In the genomic region with DNA sequence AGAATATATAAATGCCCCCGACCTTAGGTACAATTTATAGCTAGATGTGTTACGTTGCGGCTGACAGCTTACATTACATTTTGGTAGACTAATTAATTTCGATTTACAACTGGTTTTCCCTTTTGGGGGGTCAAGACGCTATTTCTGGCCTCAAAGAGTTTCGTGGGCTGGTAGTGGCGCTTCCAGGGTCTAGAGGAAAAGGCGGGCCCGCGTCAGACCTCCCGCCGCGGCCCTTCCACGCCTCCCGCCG, we compare ENCODE assay signal across 1 cellular context.
TF ChIP-seq lines count a peak whose summit lies in the region.

No MANE protein-coding gene starts in this region.

TF ChIP-seq in HepG2, 621 proteins besides CTCF, POLR2A, EP300 and RAD21:
- TF ChIP-seq ZNF230 (CRISPR knock-in tag; IDR thresholded peaks at IDR 0.05), result no peak
- TF ChIP-seq ETV6 (CRISPR knock-in tag; conservative IDR thresholded peaks at IDR 0.05), result no peak
- TF ChIP-seq ZFY (CRISPR knock-in tag; IDR thresholded peaks at IDR 0.05), result no peak; the same call in 1 of the 2 replicates
- TF ChIP-seq ZSCAN31 (CRISPR knock-in tag; IDR thresholded peaks at IDR 0.05; ENCODE audit: low read depth), result peak; percentile 63; the same call in 1 of the 2 replicates
- TF ChIP-seq JDP2 (CRISPR knock-in tag; IDR thresholded peaks at IDR 0.05; ENCODE audit: borderline replicate concordance), result no peak
- TF ChIP-seq NFKBIZ (CRISPR knock-in tag; IDR thresholded peaks at IDR 0.05), result no peak
- TF ChIP-seq, protein P1, sequence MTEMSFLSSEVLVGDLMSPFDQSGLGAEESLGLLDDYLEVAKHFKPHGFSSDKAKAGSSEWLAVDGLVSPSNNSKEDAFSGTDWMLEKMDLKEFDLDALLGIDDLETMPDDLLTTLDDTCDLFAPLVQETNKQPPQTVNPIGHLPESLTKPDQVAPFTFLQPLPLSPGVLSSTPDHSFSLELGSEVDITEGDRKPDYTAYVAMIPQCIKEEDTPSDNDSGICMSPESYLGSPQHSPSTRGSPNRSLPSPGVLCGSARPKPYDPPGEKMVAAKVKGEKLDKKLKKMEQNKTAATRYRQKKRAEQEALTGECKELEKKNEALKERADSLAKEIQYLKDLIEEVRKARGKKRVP (CRISPR knock-in tag; IDR thresholded peaks at IDR 0.05), result no peak
- TF ChIP-seq, protein P2, sequence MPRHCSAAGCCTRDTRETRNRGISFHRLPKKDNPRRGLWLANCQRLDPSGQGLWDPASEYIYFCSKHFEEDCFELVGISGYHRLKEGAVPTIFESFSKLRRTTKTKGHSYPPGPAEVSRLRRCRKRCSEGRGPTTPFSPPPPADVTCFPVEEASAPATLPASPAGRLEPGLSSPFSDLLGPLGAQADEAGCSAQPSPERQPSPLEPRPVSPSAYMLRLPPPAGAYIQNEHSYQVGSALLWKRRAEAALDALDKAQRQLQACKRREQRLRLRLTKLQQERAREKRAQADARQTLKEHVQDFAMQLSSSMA (CRISPR knock-in tag; IDR thresholded peaks at IDR 0.05), result 0 out of 2 replicates have a peak, but pooled peaks have one; percentile 22
- TF ChIP-seq GFI1 (CRISPR knock-in tag; IDR thresholded peaks at IDR 0.05; ENCODE audit: borderline replicate concordance), result no peak
- no peak for TF ChIP-seq GLI4 (CRISPR knock-in tag; IDR thresholded peaks at IDR 0.05; ENCODE audit: borderline replicate concordance)
- TF ChIP-seq PRPF4 (IDR thresholded peaks at IDR 0.05; ENCODE audit: low read depth, low read length, poor library complexity, severe bottlenecking), result no peak
- peak; percentile 30; the same call in 1 of the 2 replicates for TF ChIP-seq DNMT1 (CRISPR knock-in tag; IDR thresholded peaks at IDR 0.05)
- TF ChIP-seq ZNF326 (CRISPR knock-in tag; IDR thresholded peaks at IDR 0.05; ENCODE audit: borderline replicate concordance), result no peak
- TF ChIP-seq, protein P3, sequence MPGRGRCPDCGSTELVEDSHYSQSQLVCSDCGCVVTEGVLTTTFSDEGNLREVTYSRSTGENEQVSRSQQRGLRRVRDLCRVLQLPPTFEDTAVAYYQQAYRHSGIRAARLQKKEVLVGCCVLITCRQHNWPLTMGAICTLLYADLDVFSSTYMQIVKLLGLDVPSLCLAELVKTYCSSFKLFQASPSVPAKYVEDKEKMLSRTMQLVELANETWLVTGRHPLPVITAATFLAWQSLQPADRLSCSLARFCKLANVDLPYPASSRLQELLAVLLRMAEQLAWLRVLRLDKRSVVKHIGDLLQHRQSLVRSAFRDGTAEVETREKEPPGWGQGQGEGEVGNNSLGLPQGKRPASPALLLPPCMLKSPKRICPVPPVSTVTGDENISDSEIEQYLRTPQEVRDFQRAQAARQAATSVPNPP (CRISPR knock-in tag; IDR thresholded peaks at IDR 0.05), result no peak
- TF ChIP-seq ZNF121 (CRISPR knock-in tag; IDR thresholded peaks at IDR 0.05), result no peak
- TF ChIP-seq, protein P4, sequence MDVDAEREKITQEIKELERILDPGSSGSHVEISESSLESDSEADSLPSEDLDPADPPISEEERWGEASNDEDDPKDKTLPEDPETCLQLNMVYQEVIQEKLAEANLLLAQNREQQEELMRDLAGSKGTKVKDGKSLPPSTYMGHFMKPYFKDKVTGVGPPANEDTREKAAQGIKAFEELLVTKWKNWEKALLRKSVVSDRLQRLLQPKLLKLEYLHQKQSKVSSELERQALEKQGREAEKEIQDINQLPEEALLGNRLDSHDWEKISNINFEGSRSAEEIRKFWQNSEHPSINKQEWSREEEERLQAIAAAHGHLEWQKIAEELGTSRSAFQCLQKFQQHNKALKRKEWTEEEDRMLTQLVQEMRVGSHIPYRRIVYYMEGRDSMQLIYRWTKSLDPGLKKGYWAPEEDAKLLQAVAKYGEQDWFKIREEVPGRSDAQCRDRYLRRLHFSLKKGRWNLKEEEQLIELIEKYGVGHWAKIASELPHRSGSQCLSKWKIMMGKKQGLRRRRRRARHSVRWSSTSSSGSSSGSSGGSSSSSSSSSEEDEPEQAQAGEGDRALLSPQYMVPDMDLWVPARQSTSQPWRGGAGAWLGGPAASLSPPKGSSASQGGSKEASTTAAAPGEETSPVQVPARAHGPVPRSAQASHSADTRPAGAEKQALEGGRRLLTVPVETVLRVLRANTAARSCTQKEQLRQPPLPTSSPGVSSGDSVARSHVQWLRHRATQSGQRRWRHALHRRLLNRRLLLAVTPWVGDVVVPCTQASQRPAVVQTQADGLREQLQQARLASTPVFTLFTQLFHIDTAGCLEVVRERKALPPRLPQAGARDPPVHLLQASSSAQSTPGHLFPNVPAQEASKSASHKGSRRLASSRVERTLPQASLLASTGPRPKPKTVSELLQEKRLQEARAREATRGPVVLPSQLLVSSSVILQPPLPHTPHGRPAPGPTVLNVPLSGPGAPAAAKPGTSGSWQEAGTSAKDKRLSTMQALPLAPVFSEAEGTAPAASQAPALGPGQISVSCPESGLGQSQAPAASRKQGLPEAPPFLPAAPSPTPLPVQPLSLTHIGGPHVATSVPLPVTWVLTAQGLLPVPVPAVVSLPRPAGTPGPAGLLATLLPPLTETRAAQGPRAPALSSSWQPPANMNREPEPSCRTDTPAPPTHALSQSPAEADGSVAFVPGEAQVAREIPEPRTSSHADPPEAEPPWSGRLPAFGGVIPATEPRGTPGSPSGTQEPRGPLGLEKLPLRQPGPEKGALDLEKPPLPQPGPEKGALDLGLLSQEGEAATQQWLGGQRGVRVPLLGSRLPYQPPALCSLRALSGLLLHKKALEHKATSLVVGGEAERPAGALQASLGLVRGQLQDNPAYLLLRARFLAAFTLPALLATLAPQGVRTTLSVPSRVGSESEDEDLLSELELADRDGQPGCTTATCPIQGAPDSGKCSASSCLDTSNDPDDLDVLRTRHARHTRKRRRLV (CRISPR knock-in tag; IDR thresholded peaks at IDR 0.05), result 0 out of 2 replicates have a peak, but pooled peaks have one; percentile 45
- no peak for TF ChIP-seq ZNF34 (CRISPR knock-in tag; IDR thresholded peaks at IDR 0.05; ENCODE audit: borderline replicate concordance)
- no peak for TF ChIP-seq ONECUT2 (CRISPR knock-in tag; IDR thresholded peaks at IDR 0.05)
- TF ChIP-seq NCOA2 (CRISPR knock-in tag; IDR thresholded peaks at IDR 0.05), result no peak
- 0 out of 2 replicates have a peak, but pooled peaks have one; percentile 30 for TF ChIP-seq MEF2D (CRISPR knock-in tag; IDR thresholded peaks at IDR 0.05)
- no peak for TF ChIP-seq TCF12 (IDR thresholded peaks at IDR 0.05)
- no peak for TF ChIP-seq TCF12 (CRISPR knock-in tag; IDR thresholded peaks at IDR 0.05)
- TF ChIP-seq, protein P5, sequence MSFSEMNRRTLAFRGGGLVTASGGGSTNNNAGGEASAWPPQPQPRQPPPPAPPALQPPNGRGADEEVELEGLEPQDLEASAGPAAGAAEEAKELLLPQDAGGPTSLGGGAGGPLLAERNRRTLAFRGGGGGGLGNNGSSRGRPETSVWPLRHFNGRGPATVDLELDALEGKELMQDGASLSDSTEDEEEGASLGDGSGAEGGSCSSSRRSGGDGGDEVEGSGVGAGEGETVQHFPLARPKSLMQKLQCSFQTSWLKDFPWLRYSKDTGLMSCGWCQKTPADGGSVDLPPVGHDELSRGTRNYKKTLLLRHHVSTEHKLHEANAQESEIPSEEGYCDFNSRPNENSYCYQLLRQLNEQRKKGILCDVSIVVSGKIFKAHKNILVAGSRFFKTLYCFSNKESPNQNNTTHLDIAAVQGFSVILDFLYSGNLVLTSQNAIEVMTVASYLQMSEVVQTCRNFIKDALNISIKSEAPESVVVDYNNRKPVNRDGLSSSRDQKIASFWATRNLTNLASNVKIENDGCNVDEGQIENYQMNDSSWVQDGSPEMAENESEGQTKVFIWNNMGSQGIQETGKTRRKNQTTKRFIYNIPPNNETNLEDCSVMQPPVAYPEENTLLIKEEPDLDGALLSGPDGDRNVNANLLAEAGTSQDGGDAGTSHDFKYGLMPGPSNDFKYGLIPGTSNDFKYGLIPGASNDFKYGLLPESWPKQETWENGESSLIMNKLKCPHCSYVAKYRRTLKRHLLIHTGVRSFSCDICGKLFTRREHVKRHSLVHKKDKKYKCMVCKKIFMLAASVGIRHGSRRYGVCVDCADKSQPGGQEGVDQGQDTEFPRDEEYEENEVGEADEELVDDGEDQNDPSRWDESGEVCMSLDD (CRISPR knock-in tag; IDR thresholded peaks at IDR 0.05; ENCODE audit: borderline replicate concordance), result no peak
TF ChIP-seq in HepG2: peak in this region for 5.
